ENCODE assay signal across 19 cellular contexts in genomic region chr10:14436233-14436632, GRCh38.
DNase-seq lines count a peak whose midpoint lies in the region; ATAC-seq, FAIRE-seq and TF ChIP-seq lines count a peak whose summit lies in the region.
"Had no signal": no experiment of that assay in that cellular context is flagged by ENCODE, and none has a peak within 500 bp of the region (broad histone marks: within the 10 kb centered on the region; RNA-seq: fewer than 3 reads in every experiment).

No MANE protein-coding gene starts in this region.

- no peak overlapping the region for H3K4me3 ChIP-seq in K562
- H3K4me3 ChIP-seq in neuronal stem cell (ENCODE audit: low read length in 2 of 2): no peak overlapping the region
- H3K4me3 ChIP-seq in SJCRH30: no peak overlapping the region

- 0% methylated on average over 4 of the region's 4 CpGs for WGBS in K562 (ENCODE audit: insufficient coverage, low coverage, missing lambda C conversion rate)
- WGBS in neuronal stem cell (ENCODE audit: extremely low coverage in 2 of 2, insufficient read length in 2 of 2, insufficient replicate concordance in 1 of 2), 2 donors: no CpG with 5 or more reads among the region's 4 CpGs

- H3K14ac ChIP-seq in neuronal stem cell (ENCODE audit: low read length): no peak overlapping the region

- H2AFZ ChIP-seq in K562 (ENCODE audit: low read depth, low read length) (no peak overlapping the region), neuronal stem cell (ENCODE audit: low read length) (peak overlapping the region; percentile 4)

- CTCF ChIA-PET in K562 (lab: Yijun Ruan, JAX; ENCODE audit: low intra/inter-chr PET ratio): interaction anchor here (0.6 kb wide), 1 partner anchor 806 kb away, joined by 3 read pairs; no protein-coding TSS in a partner anchor

- no peaks in the 10 kb centered on the region for H3K9me1 ChIP-seq in K562 (ENCODE audit: control insufficient read depth, insufficient read depth, low read length)

- TF ChIP-seq RAD21 in K562 (CRISPR knock-in tag; conservative IDR thresholded peaks at IDR 0.05 in 1 of 2, IDR thresholded peaks at IDR 0.05 in 1 of 2): no peak

- H3K4me2 ChIP-seq in K562 (ENCODE audit: insufficient read depth, low read length): peak overlapping the region; percentile 5; the same call in 1 of the 2 replicates
- no peak overlapping the region for H3K4me2 ChIP-seq in neuronal stem cell (ENCODE audit: insufficient read depth, low read length, poor library complexity, severe bottlenecking)

- no peak overlapping the region for H2AK5ac ChIP-seq in neuronal stem cell (ENCODE audit: low read depth, low read length)

- H3K36me3 ChIP-seq in K562 (ENCODE audit: control insufficient read depth, insufficient read depth, low read length): no peaks in the 10 kb centered on the region
- H3K36me3 ChIP-seq in neuronal stem cell (replicated peaks in 1 of 2; ENCODE audit: control insufficient read depth in 2 of 2, insufficient read depth in 2 of 2, low read length in 2 of 2): no peaks in the 10 kb centered on the region
- no peaks in the 10 kb centered on the region for H3K36me3 ChIP-seq in SJCRH30

- peak; percentile 70 for ATAC-seq in K562
- ATAC-seq: HCT116 had no signal

- no peak overlapping the region for H3K27ac ChIP-seq in K562 (ENCODE audit: extremely low read depth, low read depth, low read length)
- H3K27ac ChIP-seq in neuronal stem cell (replicated peaks; ENCODE audit: low read length): no peak overlapping the region
- H3K27ac ChIP-seq in SJCRH30: no peak overlapping the region

- no peak overlapping the region for H2BK15ac ChIP-seq in neuronal stem cell (ENCODE audit: low read length)

- peak; percentile 57 for DNase-seq in H4 (ENCODE audit: low spot score)
- peak; percentile 16 for DNase-seq in M059J (ENCODE audit: low read depth)
- peak in 2 of 4 experiments; percentile 11 to 15 for DNase-seq in K562 (ENCODE audit: extremely low read depth in 1 of 4, low spot score in 3 of 4)
- DNase-seq in neuronal stem cell (ENCODE audit: low spot score): no peak
- DNase-seq in stimulated activated CD4-positive, alpha-beta T cell treated with anti-CD3 and anti-CD28 coated beads, Interleukin-2, amount 100 ng/mL, for 24 hours: no peak
- no peak for DNase-seq in stimulated activated CD4-positive, alpha-beta T cell treated with anti-CD3 and anti-CD28 coated beads, Interleukin-2, amount 100 ng/mL, for 48 hours
- DNase-seq in SJCRH30: no peak
- DNase-seq: C1 segment of cervical spinal cord; Calu3; CD4-positive, alpha-beta memory T cell; COR-L47; DMS53; DMS79 treated with DMSO at 0.1 percent for 48 hours; GF-D8; GOT3; H9 had no signal

- H3K4me1 ChIP-seq in K562 (replicated peaks in 1 of 2; ENCODE audit: control insufficient read depth in 2 of 2, insufficient read depth in 2 of 2, low read length in 2 of 2): peaks cover 0 to 3% of the 10 kb centered on the region in 2 experiments; a peak in 1 of 5 replicates
- H3K4me1 ChIP-seq in neuronal stem cell (ENCODE audit: control insufficient read depth in 2 of 2, insufficient read depth in 1 of 2, low read depth in 1 of 2, low read length in 2 of 2): no peaks in the 10 kb centered on the region
- H3K4me1 ChIP-seq in SJCRH30: no peaks in the 10 kb centered on the region

- no peaks in the 10 kb centered on the region for H3K79me1 ChIP-seq in neuronal stem cell (ENCODE audit: low read depth, low read length)

- POLR2A ChIA-PET in K562 (lab: Yijun Ruan, JAX): interaction anchor here (0.7 to 0.8 kb wide), 2 partner anchors 9 to 278 kb away, joined by 3 to 4 read pairs; no protein-coding TSS in a partner anchor

- H2BK120ac ChIP-seq in neuronal stem cell (ENCODE audit: low read depth, low read length): no peak overlapping the region

- H3K23ac ChIP-seq in neuronal stem cell (ENCODE audit: low read depth, low read length, poor library complexity): no peak overlapping the region

- H3K27me3 ChIP-seq in K562 (ENCODE audit: control insufficient read depth in 2 of 2, insufficient read depth in 2 of 2, low read length in 2 of 2): peaks cover 0 to 9% of the 10 kb centered on the region in 2 experiments; a peak in 3 of 5 replicates
- H3K27me3 ChIP-seq in neuronal stem cell (ENCODE audit: control insufficient read depth in 3 of 3, insufficient read depth in 3 of 3, low read depth in 1 of 3, low read length in 3 of 3): no peaks in the 10 kb centered on the region
- no peaks in the 10 kb centered on the region for H3K27me3 ChIP-seq in SJCRH30

- H3K79me2 ChIP-seq in K562 (ENCODE audit: control insufficient read depth, insufficient read depth, low read length): no peaks in the 10 kb centered on the region

- no peak for TF ChIP-seq POLR2A in K562 (conservative IDR thresholded peaks at IDR 0.05)

- H3K18ac ChIP-seq in neuronal stem cell (ENCODE audit: low read length): no peak overlapping the region

- no peak overlapping the region for H4K91ac ChIP-seq in neuronal stem cell (ENCODE audit: low read depth, low read length, poor library complexity)

- in situ Hi-C loops in K562 (cut with MboI): no loop called here

- H3K9ac ChIP-seq in K562 (ENCODE audit: insufficient read depth in 1 of 2, low read depth in 2 of 2, low read length in 2 of 2): no peak overlapping the region
- no peak overlapping the region for H3K9ac ChIP-seq in neuronal stem cell (ENCODE audit: low read depth, low read length, poor library complexity)

- no peak overlapping the region for H3K4ac ChIP-seq in neuronal stem cell (ENCODE audit: low read length)

- TF ChIP-seq CTCF in K562 (IDR thresholded peaks at IDR 0.05 in 2 of 3, conservative IDR thresholded peaks at IDR 0.05 in 1 of 3; ENCODE audit: insufficient read depth in 2 of 3, low read depth in 1 of 3, low read length in 3 of 3): no peak

- H3K9me3 ChIP-seq in K562 (replicated peaks; ENCODE audit: control insufficient read depth, insufficient read depth, low read depth, low read length) (no peaks in the 10 kb centered on the region), neuronal stem cell (replicated peaks in 1 of 2; ENCODE audit: control insufficient read depth in 2 of 2, insufficient read depth in 1 of 2, low read depth in 1 of 2, low read length in 2 of 2) (no peaks in the 10 kb centered on the region), SJCRH30 (replicated peaks) (no peaks in the 10 kb centered on the region)

- no peak overlapping the region for H2BK5ac ChIP-seq in neuronal stem cell (ENCODE audit: low read length)

- no peak for FAIRE-seq in K562 (lab: Jason Lieb, UNC)
- FAIRE-seq: GM12891, GM18507 had no signal

- no peaks in the 10 kb centered on the region for H4K20me1 ChIP-seq in K562 (replicated peaks; ENCODE audit: control insufficient read depth, insufficient read depth, low read length)

- no peak overlapping the region for H2BK12ac ChIP-seq in neuronal stem cell (ENCODE audit: low read length)

- intact Hi-C loops in K562 (cut with micrococcal nuclease): no loop called here

- no peak overlapping the region for H4K8ac ChIP-seq in neuronal stem cell (ENCODE audit: low read depth, low read length)

- peak; percentile 62; the same call in 1 of the 2 replicates for TF ChIP-seq EP300 in K562 (IDR thresholded peaks at IDR 0.05; ENCODE audit: low read length)

- no TSS peak for BruUV-seq in K562 (replicated peaks; lab: Mats Ljungman, UMichigan)

TF ChIP-seq in K562, 482 proteins besides CTCF, POLR2A, EP300 and RAD21 (continues in another document):
- TF ChIP-seq CEBPB (tag; IDR thresholded peaks at IDR 0.05) (no peak), ZNF232 (CRISPR knock-in tag; IDR thresholded peaks at IDR 0.05) (no peak), VEZF1 (CRISPR knock-in tag; IDR thresholded peaks at IDR 0.05) (peak; percentile 80), CBFA2T2 (conservative IDR thresholded peaks at IDR 0.05) (peak; percentile 72), ZMIZ1 (IDR thresholded peaks at IDR 0.05; ENCODE audit: low read depth in 2 of 2, low read length in 2 of 2) (0 out of 4 replicates have a peak, but pooled peaks of 1 of the 2 experiments have one; percentile 23), MCM7 (IDR thresholded peaks at IDR 0.05) (no peak)

Comparison
In these comparisons a context has a peak if more than half of its experiments do, and no peak if none do; other contexts are left out.
1. DNase-seq: peak in H4 (single experiment) and M059J (single experiment); none in neuronal stem cell (single experiment), stimulated activated CD4-positive, alpha-beta T cell treated with anti-CD3 and anti-CD28 coated beads, Interleukin-2, amount 100 ng/mL, for 24 hours (0 of 2), stimulated activated CD4-positive, alpha-beta T cell treated with anti-CD3 and anti-CD28 coated beads, Interleukin-2, amount 100 ng/mL, for 48 hours (0 of 2) and SJCRH30 (0 of 2).